Comparison of ENCODE assay signal across 21 cellular contexts in the genomic region with DNA sequence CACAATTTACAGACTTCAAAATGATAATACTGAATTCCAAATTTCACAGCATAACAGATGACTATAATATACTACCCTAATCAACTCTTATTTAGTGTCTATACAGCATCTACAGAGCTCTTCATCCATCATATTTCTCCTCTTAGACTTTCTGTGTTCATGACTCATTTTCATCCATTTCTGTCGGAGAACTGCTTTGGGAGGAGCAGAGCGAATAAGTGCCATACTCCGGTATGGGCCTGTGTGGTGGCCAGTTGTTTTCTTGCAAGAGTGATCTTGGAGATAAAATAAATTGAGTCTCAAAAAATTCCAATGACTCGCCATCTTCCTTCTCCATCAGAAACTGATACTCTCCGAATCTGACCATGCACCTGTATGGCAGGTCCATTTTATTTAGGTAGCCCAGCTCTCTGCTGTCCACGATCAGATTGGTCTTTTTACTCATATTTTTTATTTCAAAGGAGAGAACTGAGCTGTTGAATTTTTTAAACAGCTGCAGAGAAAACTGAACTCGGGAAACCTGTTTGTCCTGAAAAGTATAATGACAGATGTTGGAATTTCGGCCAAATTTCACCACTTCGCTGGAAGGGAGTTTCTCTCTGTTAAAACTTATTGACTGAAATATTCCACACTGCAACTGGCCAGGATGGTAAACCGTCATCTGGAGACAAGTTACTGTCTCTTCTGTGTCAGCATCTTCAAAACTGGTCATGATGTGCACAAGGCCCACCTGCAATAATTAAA. TPM values are rescaled to one million over a fixed set of nuclear protein-coding genes. Genes with fewer than 3 reads are reported as not detected.
DNase-seq lines count a peak whose midpoint lies in the region; ATAC-seq and TF ChIP-seq lines count a peak whose summit lies in the region.
"Had no signal": no experiment of that assay in that cellular context is flagged by ENCODE, and none has a peak within 500 bp of the region (broad histone marks: within the 10 kb centered on the region; RNA-seq: fewer than 3 reads in every experiment).

No MANE protein-coding gene starts in this region.

- H3K4me3 Mint-ChIP-seq in activated naive CD4-positive, alpha-beta T cell treated with anti-CD3 and anti-CD28 coated beads for 36 hours, result no peak overlapping the region
- H3K4me3 Mint-ChIP-seq in effector memory CD8-positive, alpha-beta T cell, result no peak overlapping the region
- H3K4me3 Mint-ChIP-seq in stimulated activated memory B cell treated with anti-CD40 and anti-IgM and Interleukin-4, amounts not matched to agents 10 μg/mL and 1 μg/mL and 100 μg/mL, for 72 hours, result no peak overlapping the region
- H3K4me3 Mint-ChIP-seq: activated CD4-positive, alpha-beta T cell treated with anti-CD3 and anti-CD28 coated beads, Interleukin-2, amount 10 ng/mL, durations not matched to agents 7 days and 5 days; immature natural killer cell had no signal

- no peaks in the 10 kb centered on the region for H3K27me3 Mint-ChIP-seq in activated naive CD4-positive, alpha-beta T cell treated with anti-CD3 and anti-CD28 coated beads for 36 hours (ENCODE audit: low read depth)
- H3K27me3 Mint-ChIP-seq in effector memory CD8-positive, alpha-beta T cell, result no peaks in the 10 kb centered on the region
- no peaks in the 10 kb centered on the region for H3K27me3 Mint-ChIP-seq in stimulated activated memory B cell treated with anti-CD40 and anti-IgM and Interleukin-4, amounts not matched to agents 10 μg/mL and 1 μg/mL and 100 μg/mL, for 72 hours
- H3K27me3 Mint-ChIP-seq: activated CD4-positive, alpha-beta T cell treated with anti-CD3 and anti-CD28 coated beads, Interleukin-2, amount 10 ng/mL, durations not matched to agents 7 days and 5 days had no signal

- H3K4me3 ChIP-seq in OCI-LY1 (ENCODE audit: low read depth, low read length, poor library complexity, severe bottlenecking), result no peak overlapping the region
- H3K4me3 ChIP-seq: coronary artery, esophagus muscularis mucosa, smooth muscle cell, upper lobe of left lung had no signal

- H3F3A ChIP-seq in OCI-LY1 (ENCODE audit: insufficient read depth, low read length), result no peaks in the 10 kb centered on the region

- peaks cover 3% of the 10 kb centered on the region; the same call in 1 of the 2 replicates for H3K9me3 ChIP-seq in OCI-LY1 (ENCODE audit: low read length)
- H3K9me3 ChIP-seq: esophagus muscularis mucosa, upper lobe of left lung had no signal

- peaks cover 4% of the 10 kb centered on the region for H3K9me3 Mint-ChIP-seq in activated naive CD4-positive, alpha-beta T cell treated with anti-CD3 and anti-CD28 coated beads for 36 hours
- no peaks in the 10 kb centered on the region for H3K9me3 Mint-ChIP-seq in effector memory CD8-positive, alpha-beta T cell
- peaks cover 5% of the 10 kb centered on the region for H3K9me3 Mint-ChIP-seq in stimulated activated memory B cell treated with anti-CD40 and anti-IgM and Interleukin-4, amounts not matched to agents 10 μg/mL and 1 μg/mL and 100 μg/mL, for 72 hours
- H3K9me3 Mint-ChIP-seq: immature natural killer cell had no signal

- peaks cover 64% of the 10 kb centered on the region for H3K36me3 ChIP-seq in OCI-LY1 (ENCODE audit: insufficient read depth, low read length)

- no peak overlapping the region for H3K4me2 ChIP-seq in OCI-LY1 (ENCODE audit: low read length)
- H3K4me2 ChIP-seq: smooth muscle cell had no signal

- intact Hi-C loops in activated naive CD4-positive, alpha-beta T cell treated with anti-CD3 and anti-CD28 coated beads for 36 hours (cut with micrococcal nuclease), result loop anchor here (10.0 kb wide), 1 partner anchor 487 kb away; no protein-coding TSS in a partner anchor

- no peaks in the 10 kb centered on the region for H4K20me1 ChIP-seq in OCI-LY1 (ENCODE audit: insufficient read depth, low read length)

- H3K27ac Mint-ChIP-seq in activated naive CD4-positive, alpha-beta T cell treated with anti-CD3 and anti-CD28 coated beads for 36 hours, result peak overlapping the region; percentile 5
- peak overlapping the region; percentile 65 to 69 for H3K27ac Mint-ChIP-seq in effector memory CD8-positive, alpha-beta T cell
- H3K27ac Mint-ChIP-seq in stimulated activated memory B cell treated with anti-CD40 and anti-IgM and Interleukin-4, amounts not matched to agents 10 μg/mL and 1 μg/mL and 100 μg/mL, for 72 hours, result peak overlapping the region; percentile 48
- H3K27ac Mint-ChIP-seq: activated CD4-positive, alpha-beta T cell treated with anti-CD3 and anti-CD28 coated beads, Interleukin-2, amount 10 ng/mL, durations not matched to agents 7 days and 5 days had no signal

- DNase-seq in activated naive CD4-positive, alpha-beta T cell treated with anti-CD3 and anti-CD28 coated beads for 36 hours, result no peak
- no peak for DNase-seq in activated naive CD4-positive, alpha-beta T cell treated with anti-CD3 and anti-CD28 coated beads, Interleukin-2, amount 50 U/mL, for 16 hours
- DNase-seq in effector memory CD8-positive, alpha-beta T cell, result no peak
- no peak for DNase-seq in NCI-H1930 (lab: John Stamatoyannopoulos, UW)
- DNase-seq in cerebellar nuclear complex (lab: John Stamatoyannopoulos, UW), result no peak
- DNase-seq in D341Med (ENCODE audit: low spot score), result no peak
- DNase-seq: activated CD4-positive, alpha-beta T cell treated with anti-CD3 and anti-CD28 coated beads, Interleukin-2, amount 10 ng/mL, durations not matched to agents 7 days and 5 days; aorta; GF-D8; HCEC 1CT; immature natural killer cell; NCI-H1417; NCI-H226; NK-92 treated with Interleukin-12 subunit alpha and Interleukin-12 subunit beta, amount 100 ng/mL, for 24 hours; upper lobe of left lung had no signal

- ATAC-seq in effector memory CD8-positive, alpha-beta T cell (replicated peaks), result no peak
- ATAC-seq in stimulated activated memory B cell treated with anti-CD40 and anti-IgM and Interleukin-4, amounts not matched to agents 10 μg/mL and 1 μg/mL and 100 μg/mL, for 72 hours, result no peak
- ATAC-seq: Right ventricle myocardium inferior had no signal

- no peaks in the 10 kb centered on the region for H3K27me3 ChIP-seq in OCI-LY1 (ENCODE audit: insufficient read depth, low read length)
- H3K27me3 ChIP-seq: esophagus muscularis mucosa, upper lobe of left lung had no signal

- TF ChIP-seq CTCF in OCI-LY1 (IDR thresholded peaks at IDR 0.05; ENCODE audit: low read length), result no peak

- H3K36me3 Mint-ChIP-seq in activated naive CD4-positive, alpha-beta T cell treated with anti-CD3 and anti-CD28 coated beads for 36 hours (ENCODE audit: low read depth), result peaks cover 49% of the 10 kb centered on the region
- H3K36me3 Mint-ChIP-seq in effector memory CD8-positive, alpha-beta T cell (ENCODE audit: insufficient read depth), result peaks cover 22% of the 10 kb centered on the region
- H3K36me3 Mint-ChIP-seq in stimulated activated memory B cell treated with anti-CD40 and anti-IgM and Interleukin-4, amounts not matched to agents 10 μg/mL and 1 μg/mL and 100 μg/mL, for 72 hours, result peaks cover 37% of the 10 kb centered on the region

- peak overlapping the region; percentile 76 for H3K27ac ChIP-seq in OCI-LY1 (ENCODE audit: low read depth, low read length, poor library complexity, severe bottlenecking)
- H3K27ac ChIP-seq: coronary artery, upper lobe of left lung had no signal

- H3K4me1 ChIP-seq in OCI-LY1 (ENCODE audit: insufficient read depth, low read length, severe bottlenecking), result peaks cover 41% of the 10 kb centered on the region

- peaks cover 80% of the 10 kb centered on the region for H3K4me1 Mint-ChIP-seq in activated naive CD4-positive, alpha-beta T cell treated with anti-CD3 and anti-CD28 coated beads for 36 hours (ENCODE audit: low read depth)
- H3K4me1 Mint-ChIP-seq in effector memory CD8-positive, alpha-beta T cell (ENCODE audit: low read depth in 2 of 2), result peaks cover 39 to 62% of the 10 kb centered on the region in 2 donors
- peaks cover 76% of the 10 kb centered on the region for H3K4me1 Mint-ChIP-seq in stimulated activated memory B cell treated with anti-CD40 and anti-IgM and Interleukin-4, amounts not matched to agents 10 μg/mL and 1 μg/mL and 100 μg/mL, for 72 hours

- H3K9me2 ChIP-seq in OCI-LY1 (ENCODE audit: low read depth, low read length), result no peaks in the 10 kb centered on the region

- CTCF ChIA-PET in activated naive CD4-positive, alpha-beta T cell treated with anti-CD3 and anti-CD28 coated beads for 36 hours (lab: Charles Lee), result no interaction called here

- H3K79me2 ChIP-seq in OCI-LY1 (ENCODE audit: insufficient read depth, low read length), result peaks cover 80% of the 10 kb centered on the region

- H2AFZ ChIP-seq in OCI-LY1 (ENCODE audit: low read length), result no peak overlapping the region

- H3K9ac ChIP-seq in OCI-LY1 (ENCODE audit: low read length), result no peak overlapping the region

RNA-seq across cellular contexts. Expression of gene TIFA, which starts 7.8 kb away (rescaled TPM):
- 10 to 100 TPM; 60.4 to 65.4 TPM for total RNA-seq in activated naive CD4-positive, alpha-beta T cell treated with anti-CD3 and anti-CD28 coated beads for 36 hours

RNA-seq across cellular contexts. Expression of gene ALPK1, which starts 19.3 kb away (rescaled TPM):
- 10 to 100 TPM; 38.8 to 39.9 TPM for total RNA-seq in activated naive CD4-positive, alpha-beta T cell treated with anti-CD3 and anti-CD28 coated beads for 36 hours

RNA-seq across cellular contexts. Expression of gene AP1AR, which starts 46.3 kb away (rescaled TPM):
- 10 to 100 TPM; 14.7 to 15.2 TPM for total RNA-seq in activated naive CD4-positive, alpha-beta T cell treated with anti-CD3 and anti-CD28 coated beads for 36 hours

Comparison
In these comparisons a context has a peak if more than half of its experiments do, and no peak if none do; other contexts are left out.
1. H3K27ac Mint-ChIP-seq: peak in every context shown above with its lines; median percentile 67 in effector memory CD8-positive, alpha-beta T cell; 48 in stimulated activated memory B cell treated with anti-CD40 and anti-IgM and Interleukin-4, amounts not matched to agents 10 μg/mL and 1 μg/mL and 100 μg/mL, for 72 hours; 5 in activated naive CD4-positive, alpha-beta T cell treated with anti-CD3 and anti-CD28 coated beads for 36 hours.